ENCODE assay signal across 19 cellular contexts in the genomic region with DNA sequence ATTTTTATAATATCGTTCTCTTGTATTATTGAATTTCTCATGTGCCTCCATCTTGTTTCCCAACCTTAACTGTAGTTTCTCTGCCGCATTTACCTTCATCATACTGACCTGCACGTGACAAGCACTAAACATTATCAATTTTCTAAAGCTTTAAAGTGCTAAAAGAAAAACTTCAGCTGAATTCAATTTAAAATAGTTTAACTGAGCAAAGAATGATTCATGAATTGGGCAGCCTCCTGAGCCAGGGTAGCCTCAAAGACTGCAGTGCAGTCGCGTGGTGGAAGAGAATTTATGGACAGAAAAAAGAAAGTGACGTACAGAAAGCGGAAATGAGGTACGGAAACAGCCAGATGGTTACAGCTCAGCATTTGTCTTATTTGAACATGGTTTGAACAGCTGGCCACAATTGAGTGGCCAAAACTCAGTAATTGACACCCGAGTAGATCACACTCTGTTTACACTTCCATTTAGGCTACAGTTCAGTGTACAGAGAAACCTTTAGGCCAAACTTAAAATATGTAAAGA.
DNase-seq lines count a peak whose midpoint lies in the region; ATAC-seq and TF ChIP-seq lines count a peak whose summit lies in the region.
"Had no signal": no experiment of that assay in that cellular context is flagged by ENCODE, and none has a peak within 500 bp of the region (broad histone marks: within the 10 kb centered on the region; RNA-seq: fewer than 3 reads in every experiment).

No MANE protein-coding gene starts in this region.

- no peak overlapping the region for H3K27ac ChIP-seq in WERI-Rb-1
- H3K27ac ChIP-seq: HL-60, neutrophil, skin epidermis had no signal

- H3K4me3 ChIP-seq in WERI-Rb-1 (ENCODE audit: low read depth, low read length), result no peak overlapping the region
- H3K4me3 ChIP-seq: skin epidermis had no signal

- peak; percentile 78 for DNase-seq in DMS53 treated with DMSO at 0.1 percent for 48 hours (lab: John Stamatoyannopoulos, UW; ENCODE audit: unreplicated experiment)
- DNase-seq in MV-4-11 (lab: John Stamatoyannopoulos, UW), result peak; percentile 84
- DNase-seq in NCI-H524 (lab: John Stamatoyannopoulos, UW), result peak; percentile 76 to 92
- peak; percentile 27 for DNase-seq in fibroblast of gingiva (ENCODE audit: low read depth)
- no peak for DNase-seq in iPS-NIHi7 (ENCODE audit: extremely low spot score)
- DNase-seq in WERI-Rb-1, result no peak
- no peak for DNase-seq in activated CD8-positive, alpha-beta memory T cell treated with anti-CD3 and anti-CD28 coated beads, Interleukin-2, amount 50 U/mL, for 4 hours
- DNase-seq: activated CD4-positive, alpha-beta T cell treated with anti-CD3 and anti-CD28 coated beads for 1 hour; aorta; CD4-positive, CD25-positive, alpha-beta regulatory T cell; GF-D8; GOT3; Kasumi-1; substantia nigra had no signal

- no peaks in the 10 kb centered on the region for H3K27me3 ChIP-seq in WERI-Rb-1 (ENCODE audit: insufficient read depth, low read depth, severe bottlenecking)
- H3K27me3 ChIP-seq: neutrophil had no signal

- TF ChIP-seq CTCF in WERI-Rb-1 (IDR thresholded peaks at IDR 0.05; ENCODE audit: low read depth, low read length), result no peak

- no peaks in the 10 kb centered on the region for H3K9me3 ChIP-seq in WERI-Rb-1 (ENCODE audit: severe bottlenecking)
- H3K9me3 ChIP-seq: neutrophil had no signal

- no peaks in the 10 kb centered on the region for H3K36me3 ChIP-seq in WERI-Rb-1
- H3K36me3 ChIP-seq: neutrophil had no signal

- no peak for ATAC-seq in HG03135 (IDR thresholded peaks at IDR 0.05; ENCODE audit: unreplicated experiment)
- ATAC-seq: activated T-cell treated with anti-CD3 and anti-CD28 coated beads, Interleukin-2, amount 50 U/mL, for 72 hours had no signal

Comparison
In these comparisons a context has a peak if more than half of its experiments do, and no peak if none do; other contexts are left out.
1. DNase-seq: peak in DMS53 treated with DMSO at 0.1 percent for 48 hours (single experiment), MV-4-11 (single experiment), NCI-H524 (2 of 2) and fibroblast of gingiva (single experiment); none in iPS-NIHi7 (single experiment), WERI-Rb-1 (single experiment) and activated CD8-positive, alpha-beta memory T cell treated with anti-CD3 and anti-CD28 coated beads, Interleukin-2, amount 50 U/mL, for 4 hours (single experiment).